11 cellular contexts compared by ENCODE assay signal in the genomic region with DNA sequence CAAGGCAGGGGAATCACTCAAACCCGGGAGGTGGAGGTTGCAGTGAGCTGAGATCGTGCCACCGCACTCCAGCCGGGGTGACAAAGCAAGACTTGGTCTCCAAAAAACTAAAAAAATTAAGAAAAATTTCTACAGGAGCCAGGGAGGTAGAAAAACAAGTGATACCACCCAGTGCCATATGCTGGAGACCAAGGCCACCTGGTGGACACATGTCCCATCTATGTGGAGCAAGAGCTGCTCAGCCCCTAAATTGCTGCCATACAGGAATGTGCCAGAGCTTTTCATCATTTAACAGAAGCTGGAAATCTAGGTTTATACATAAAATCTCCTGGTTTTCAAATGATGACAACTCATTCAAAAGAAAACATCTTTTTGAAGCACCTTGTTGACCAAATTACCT.
DNase-seq lines count a peak whose midpoint lies in the region; ATAC-seq and TF ChIP-seq lines count a peak whose summit lies in the region.
"Had no signal": no experiment of that assay in that cellular context is flagged by ENCODE, and none has a peak within 500 bp of the region (broad histone marks: within the 10 kb centered on the region; RNA-seq: fewer than 3 reads in every experiment).

No MANE protein-coding gene starts in this region.

- H3K27ac Mint-ChIP-seq in glutamatergic neuron (ENCODE audit: unreplicated experiment) = no peak overlapping the region
- H3K27ac Mint-ChIP-seq: T-helper 17 cell had no signal

- 86% methylated on average over 4 of the region's 4 CpGs for WGBS in esophagus muscularis mucosa

- H3K9me3 Mint-ChIP-seq in glutamatergic neuron (ENCODE audit: unreplicated experiment) = peaks cover 9% of the 10 kb centered on the region
- H3K9me3 Mint-ChIP-seq: naive thymus-derived CD4-positive, alpha-beta T cell had no signal

- peak; percentile 41 for DNase-seq in BE2C
- DNase-seq in GM10266 (ENCODE audit: extremely low spot score) = no peak
- no peak for DNase-seq in Panc1 (ENCODE audit: low read depth, low spot score)
- no peak for DNase-seq in glutamatergic neuron
- DNase-seq in DMS153 treated with DMSO at 0.1 percent for 48 hours (lab: John Stamatoyannopoulos, UW; ENCODE audit: unreplicated experiment) = no peak
- DNase-seq in SKM-1 (lab: John Stamatoyannopoulos, UW; ENCODE audit: unreplicated experiment) = no peak
- no peak for DNase-seq in esophagus muscularis mucosa (ENCODE audit: extremely low spot score)
- DNase-seq: GM23248, T-helper 17 cell had no signal

- CTCF ChIA-PET in Panc1 (lab: Charles Lee) = interaction anchor here (0.6 to 0.7 kb wide), 2 partner anchors 72 to 160 kb away, joined by 3 to 4 read pairs; no protein-coding TSS in a partner anchor

- no peak for TF ChIP-seq POLR2A in esophagus muscularis mucosa (IDR thresholded peaks at IDR 0.05; ENCODE audit: low read depth)

- no peak overlapping the region for H3K4me3 Mint-ChIP-seq in glutamatergic neuron (ENCODE audit: unreplicated experiment)
- H3K4me3 Mint-ChIP-seq: naive thymus-derived CD4-positive, alpha-beta T cell; T-helper 17 cell had no signal

- H3K27me3 Mint-ChIP-seq in glutamatergic neuron (ENCODE audit: unreplicated experiment) = peaks cover 3% of the 10 kb centered on the region

- BruUV-seq in Panc1 (replicated peaks; lab: Mats Ljungman, UMichigan) = no TSS peak

- POLR2A ChIA-PET in Panc1 (lab: Charles Lee) = no interaction called here

- no peaks in the 10 kb centered on the region for H3K36me3 ChIP-seq in BE2C
- no peaks in the 10 kb centered on the region for H3K36me3 ChIP-seq in Panc1 (ENCODE audit: control insufficient read depth, insufficient read depth, low read length)
- H3K36me3 ChIP-seq in esophagus muscularis mucosa = no peaks in the 10 kb centered on the region

- ATAC-seq in Panc1 (no peak), HG02571 (IDR thresholded peaks at IDR 0.05; ENCODE audit: unreplicated experiment) (no peak)
- ATAC-seq: naive thymus-derived CD4-positive, alpha-beta T cell; T-helper 17 cell had no signal

- TF ChIP-seq CTCF in BE2C (IDR thresholded peaks at IDR 0.05; ENCODE audit: low read depth, low read length) = peak; percentile 58
- TF ChIP-seq CTCF in GM10266 (IDR thresholded peaks at IDR 0.05; ENCODE audit: control insufficient read depth, insufficient read depth, low read depth, missing control alignments) = peak; percentile 37
- peak; percentile 49 for TF ChIP-seq CTCF in Panc1 (IDR thresholded peaks at IDR 0.05)
- TF ChIP-seq CTCF in glutamatergic neuron (IDR thresholded peaks at IDR 0.05; ENCODE audit: partially characterized antibody, unreplicated experiment) = peak; percentile 13
- TF ChIP-seq CTCF in esophagus muscularis mucosa (IDR thresholded peaks at IDR 0.05) = peak in 1 of 3 experiments; percentile 18

- H3K27me3 ChIP-seq in BE2C = no peaks in the 10 kb centered on the region
- H3K27me3 ChIP-seq in Panc1 (ENCODE audit: control insufficient read depth, insufficient read depth, low read length) = peaks cover 2% of the 10 kb centered on the region; the same call in 1 of the 2 replicates
- H3K27me3 ChIP-seq in esophagus muscularis mucosa = no peaks in the 10 kb centered on the region

- H3K27ac ChIP-seq in Panc1 (ENCODE audit: low read length) (no peak overlapping the region), esophagus muscularis mucosa (replicated peaks in 1 of 4) (no peak overlapping the region)
- H3K27ac ChIP-seq: GM23248 had no signal

- no peaks in the 10 kb centered on the region for H3K36me3 Mint-ChIP-seq in glutamatergic neuron (ENCODE audit: unreplicated experiment)
- H3K36me3 Mint-ChIP-seq: naive thymus-derived CD4-positive, alpha-beta T cell had no signal

- H3K4me1 ChIP-seq in BE2C (no peaks in the 10 kb centered on the region), Panc1 (ENCODE audit: control insufficient read depth, insufficient read depth, low read length) (no peaks in the 10 kb centered on the region), esophagus muscularis mucosa (peaks cover 0 to 7% (median 1%) of the 10 kb centered on the region in 4 donors)

- H3K4me3 ChIP-seq in BE2C (ENCODE audit: low read depth, low read length) (no peak overlapping the region), Panc1 (ENCODE audit: low read depth in 2 of 2, low read length in 2 of 2) (no peak overlapping the region), esophagus muscularis mucosa (no peak overlapping the region)
- H3K4me3 ChIP-seq: GM23248 had no signal

- H3K9me3 ChIP-seq in BE2C = no peaks in the 10 kb centered on the region
- H3K9me3 ChIP-seq in Panc1 (ENCODE audit: control insufficient read depth, insufficient read depth, low read depth, low read length) = no peaks in the 10 kb centered on the region
- H3K9me3 ChIP-seq in esophagus muscularis mucosa = no peaks in the 10 kb centered on the region

- intact Hi-C loops in Panc1 (cut with micrococcal nuclease; ENCODE audit: unreplicated experiment) (loop anchor here (2.0 kb wide), 1 partner anchor 70 kb away; no protein-coding TSS in a partner anchor), esophagus muscularis mucosa (cut with DNase I) (no loop called here)

- no peak for TF ChIP-seq EP300 in esophagus muscularis mucosa (IDR thresholded peaks at IDR 0.05)

- in situ Hi-C loops in Panc1 (cut with HindIII; ENCODE audit: low pct_unique_long_range_greater_than_20kb, low sequenced_read_pairs) = no loop called here

- H3K4me1 Mint-ChIP-seq in glutamatergic neuron (ENCODE audit: low read depth, unreplicated experiment) = peaks cover 7% of the 10 kb centered on the region
